Comparison of ENCODE assay signal across 17 cellular contexts in the genomic region with DNA sequence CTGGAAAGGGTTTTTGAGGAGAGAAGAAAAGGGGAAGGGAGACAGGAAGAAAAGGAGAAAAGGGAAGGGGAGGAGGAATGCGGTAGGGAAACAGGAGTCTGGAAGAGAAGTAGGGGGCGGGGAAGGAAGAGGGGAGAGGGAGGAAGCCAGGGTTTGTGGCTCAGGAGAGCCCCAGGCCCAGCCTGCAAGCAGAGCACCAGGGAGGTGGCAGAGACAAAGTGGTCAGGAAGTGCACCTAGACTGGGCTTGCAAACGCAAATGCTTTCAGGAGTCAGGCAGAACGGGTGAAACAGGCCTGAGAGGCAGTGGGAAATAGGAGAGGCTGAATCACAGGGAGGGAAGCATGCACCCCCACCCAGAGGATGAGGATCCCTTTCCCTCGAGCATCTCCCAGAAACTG.
DNase-seq lines count a peak whose midpoint lies in the region; ATAC-seq, FAIRE-seq and TF ChIP-seq lines count a peak whose summit lies in the region.
"Had no signal": no experiment of that assay in that cellular context is flagged by ENCODE, and none has a peak within 500 bp of the region (broad histone marks: within the 10 kb centered on the region; RNA-seq: fewer than 3 reads in every experiment).

No MANE protein-coding gene starts in this region.

- TF ChIP-seq CTCF in astrocyte (IDR thresholded peaks at IDR 0.05; ENCODE audit: insufficient read depth, low read depth, low read length) (no peak), tibial artery (IDR thresholded peaks at IDR 0.05) (no peak)

- H3K9ac ChIP-seq in astrocyte (ENCODE audit: low read length) (no peak overlapping the region), iPS-15b (ENCODE audit: low read depth, low read length) (peak overlapping the region; percentile 48), trophoblast cell (ENCODE audit: low read length) (no peak overlapping the region)

- no peaks in the 10 kb centered on the region for H3K27me3 Mint-ChIP-seq in astrocyte (ENCODE audit: low read depth, unreplicated experiment)

- H3K79me1 ChIP-seq in trophoblast cell (ENCODE audit: low read length) = peaks cover 19% of the 10 kb centered on the region

- no peak overlapping the region for H4K12ac ChIP-seq in trophoblast cell (ENCODE audit: low read depth, low read length)

- peak overlapping the region; percentile 40 for H4K91ac ChIP-seq in trophoblast cell (ENCODE audit: low read depth, low read length)

- H3K36me3 ChIP-seq in astrocyte (ENCODE audit: insufficient read depth, low read length) (no peaks in the 10 kb centered on the region), iPS-15b (ENCODE audit: control insufficient read depth, insufficient read depth, low read length) (no peaks in the 10 kb centered on the region), trophoblast cell (ENCODE audit: control insufficient read depth in 1 of 2, insufficient read depth in 2 of 2, low read length in 2 of 2) (no peaks in the 10 kb centered on the region), tibial artery (no peaks in the 10 kb centered on the region)

- no peak overlapping the region for H2AK5ac ChIP-seq in trophoblast cell (ENCODE audit: low read length)

- H3K18ac ChIP-seq in trophoblast cell (ENCODE audit: low read length) = peak overlapping the region; percentile 18

- H3K4me1 ChIP-seq in astrocyte (ENCODE audit: insufficient read depth, low read length) = peaks cover 16% of the 10 kb centered on the region
- H3K4me1 ChIP-seq in iPS-15b (ENCODE audit: control insufficient read depth, insufficient read depth, low read length) = peaks cover 31% of the 10 kb centered on the region
- H3K4me1 ChIP-seq in trophoblast cell (ENCODE audit: control insufficient read depth in 1 of 2, insufficient read depth in 2 of 2, low read length in 2 of 2) = peaks cover 18 to 21% of the 10 kb centered on the region in 2 experiments
- H3K4me1 ChIP-seq in tibial artery = no peaks in the 10 kb centered on the region
- H3K4me1 ChIP-seq: psoas muscle had no signal

- FAIRE-seq in HTR-8/SVneo (lab: Jason Lieb, UNC) (peak; percentile 54), astrocyte (lab: Jason Lieb, UNC) (no peak)

- H4K20me1 ChIP-seq in astrocyte (ENCODE audit: insufficient read depth, low read length) = no peaks in the 10 kb centered on the region

- WGBS in trophoblast cell (ENCODE audit: extremely low coverage, insufficient coverage, insufficient read length) = no CpG with 5 or more reads among the region's 5 CpGs

- no peak overlapping the region for H3K23ac ChIP-seq in trophoblast cell (ENCODE audit: low read length)

- H3K4ac ChIP-seq in trophoblast cell (ENCODE audit: low read depth, low read length) = no peak overlapping the region

- ATAC-seq in GM19328 (IDR thresholded peaks at IDR 0.05; ENCODE audit: unreplicated experiment) = no peak
- ATAC-seq: activated naive CD4-positive, alpha-beta T cell treated with anti-CD3 and anti-CD28 coated beads, Interleukin-2, amount 50 U/mL, for 72 hours; psoas muscle had no signal

- H3K4me2 ChIP-seq in astrocyte (ENCODE audit: low read length) (no peak overlapping the region), trophoblast cell (ENCODE audit: low read length) (peak overlapping the region; percentile 49)

- peaks cover 2% of the 10 kb centered on the region for H3K36me3 Mint-ChIP-seq in astrocyte (ENCODE audit: low read depth, unreplicated experiment)

- H3K4me3 ChIP-seq in astrocyte (ENCODE audit: insufficient read depth, low read depth, low read length) (no peak overlapping the region), iPS-15b (ENCODE audit: low read depth, low read length) (peak overlapping the region; percentile 48), trophoblast cell (ENCODE audit: low read depth, low read length) (no peak overlapping the region), tibial artery (no peak overlapping the region)
- H3K4me3 ChIP-seq: psoas muscle, SK-N-MC had no signal

- peak overlapping the region; percentile 72 for H3K27ac Mint-ChIP-seq in astrocyte (ENCODE audit: unreplicated experiment)
- H3K27ac Mint-ChIP-seq: activated T-cell treated with anti-CD3 and anti-CD28 coated beads, Interleukin-2, amount 50 U/mL, for 24 hours had no signal

- no peak overlapping the region for H2BK5ac ChIP-seq in trophoblast cell (ENCODE audit: low read depth, low read length, poor library complexity)

- H3K27me3 ChIP-seq in astrocyte (ENCODE audit: insufficient read depth, low read length) (no peaks in the 10 kb centered on the region), iPS-15b (ENCODE audit: control insufficient read depth, insufficient read depth, low read length) (no peaks in the 10 kb centered on the region), trophoblast cell (ENCODE audit: insufficient read depth, low read length) (no peaks in the 10 kb centered on the region), tibial artery (no peaks in the 10 kb centered on the region)

- H4K8ac ChIP-seq in trophoblast cell (ENCODE audit: low read depth, low read length) = peak overlapping the region; percentile 34

- DNase-seq in HTR-8/SVneo (ENCODE audit: insufficient read length, low spot score) = no peak
- DNase-seq in astrocyte (ENCODE audit: low read depth) = no peak
- DNase-seq in trophoblast cell = no peak
- no peak for DNase-seq in tibial artery
- DNase-seq in D341Med (ENCODE audit: low spot score) = no peak
- no peak for DNase-seq in HUDEP-2 (lab: John Stamatoyannopoulos, UW; ENCODE audit: unreplicated experiment in 76 of 76)
- DNase-seq: activated CD4-positive, alpha-beta T cell treated with anti-CD3 and anti-CD28 coated beads, Interleukin-2, amount 50 U/mL, for 48 hours; activated T-cell treated with anti-CD3 and anti-CD28 coated beads, Interleukin-2, amount 50 U/mL, for 24 hours; left cardiac atrium; NCI-H1436; psoas muscle; substantia nigra had no signal

- H2BK12ac ChIP-seq in trophoblast cell (ENCODE audit: low read length) = no peak overlapping the region

- no peak overlapping the region for H3K4me3 Mint-ChIP-seq in astrocyte (ENCODE audit: unreplicated experiment)
- H3K4me3 Mint-ChIP-seq: activated T-cell treated with anti-CD3 and anti-CD28 coated beads, Interleukin-2, amount 50 U/mL, for 24 hours had no signal

- H3K4me1 Mint-ChIP-seq in astrocyte (ENCODE audit: low read depth, unreplicated experiment) = peaks cover 35% of the 10 kb centered on the region

- H3K79me2 ChIP-seq in astrocyte (ENCODE audit: insufficient read depth, low read length) (no peaks in the 10 kb centered on the region), trophoblast cell (ENCODE audit: control insufficient read depth, insufficient read depth, low read length, poor library complexity) (peaks cover 2% of the 10 kb centered on the region)

- peak overlapping the region; percentile 61 for H2BK120ac ChIP-seq in trophoblast cell (ENCODE audit: insufficient read depth, low read length, poor library complexity)

- intact Hi-C loops in tibial artery (cut with DNase I; ENCODE audit: low total_unique reads) = loop anchor here (5.0 kb wide), 1 partner anchor 1891 kb away; no protein-coding TSS in a partner anchor

- H2AFZ ChIP-seq in astrocyte (ENCODE audit: low read depth, low read length) (peak overlapping the region; percentile 12), trophoblast cell (ENCODE audit: insufficient read depth, low read length, poor library complexity) (peak overlapping the region; percentile 2)

- peaks cover 2% of the 10 kb centered on the region for H3K9me3 Mint-ChIP-seq in astrocyte (ENCODE audit: unreplicated experiment)

- no peak overlapping the region for H3K14ac ChIP-seq in trophoblast cell (ENCODE audit: low read length)

- H3K9me3 ChIP-seq in astrocyte (ENCODE audit: insufficient read depth, low read depth, low read length) (no peaks in the 10 kb centered on the region), iPS-15b (ENCODE audit: control insufficient read depth, insufficient read depth, low read length) (no peaks in the 10 kb centered on the region), trophoblast cell (ENCODE audit: insufficient read depth, low read depth, low read length) (peaks cover under 1% of the 10 kb centered on the region), tibial artery (no peaks in the 10 kb centered on the region)
- H3K9me3 ChIP-seq: psoas muscle had no signal

- H3K27ac ChIP-seq in astrocyte (ENCODE audit: low read depth, low read length) (no peak overlapping the region), trophoblast cell (ENCODE audit: low read depth, low read length) (peak overlapping the region; percentile 3), tibial artery (no peak overlapping the region)
- H3K27ac ChIP-seq: HL-60, psoas muscle, SK-N-MC had no signal
